ENCODE assay signal across 1 cellular context in the genomic region with DNA sequence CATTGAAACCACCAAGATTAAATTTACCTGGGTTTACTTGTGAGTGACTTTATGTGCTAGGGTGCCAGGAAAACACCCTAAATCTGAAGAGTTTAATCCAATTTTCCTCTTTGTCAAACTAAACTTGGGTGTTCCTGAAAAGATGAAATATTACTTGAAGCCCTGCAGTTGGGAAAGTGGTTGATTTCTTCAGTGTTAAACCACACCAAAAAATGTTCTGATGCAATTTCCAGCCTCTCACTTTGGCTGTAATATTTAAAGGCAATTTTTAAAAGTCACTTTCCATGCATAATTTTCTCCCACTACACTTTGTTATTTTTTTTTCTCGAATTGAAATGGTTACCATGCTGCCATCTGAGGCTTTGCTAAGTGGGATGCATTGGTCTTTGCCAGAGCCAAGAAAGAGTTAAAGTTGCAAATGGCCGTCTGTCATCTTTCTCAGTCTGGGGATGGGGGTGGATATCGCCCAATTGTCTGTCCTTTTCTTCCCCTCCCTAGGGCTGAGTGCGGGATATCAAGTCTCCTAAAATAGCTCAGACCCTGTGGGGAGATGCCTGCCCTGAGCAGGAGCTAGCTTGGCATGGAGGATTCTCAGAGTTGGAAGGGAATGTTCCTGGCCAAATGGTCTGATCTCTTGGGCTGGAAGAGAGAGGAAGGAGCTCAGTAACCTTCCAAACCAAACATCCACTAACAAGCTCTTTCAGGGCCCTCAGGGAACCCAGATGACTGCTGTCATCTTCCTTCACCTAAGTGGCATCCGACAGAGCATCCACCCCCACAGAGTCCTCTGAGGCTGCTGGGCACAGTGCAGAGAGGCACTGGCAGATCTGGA.
TF ChIP-seq lines count a peak whose summit lies in the region.

No MANE protein-coding gene starts in this region.

TF ChIP-seq in H1, 55 proteins besides CTCF, POLR2A, EP300 and RAD21:
- TF ChIP-seq TCF12 (IDR thresholded peaks at IDR 0.05; ENCODE audit: low read depth, low read length) (no peak), YY1 (IDR thresholded peaks at IDR 0.05; ENCODE audit: low read depth, low read length) (peak; percentile 57; the same call in 1 of the 2 replicates)
